8 cellular contexts compared by ENCODE assay signal in the genomic region with DNA sequence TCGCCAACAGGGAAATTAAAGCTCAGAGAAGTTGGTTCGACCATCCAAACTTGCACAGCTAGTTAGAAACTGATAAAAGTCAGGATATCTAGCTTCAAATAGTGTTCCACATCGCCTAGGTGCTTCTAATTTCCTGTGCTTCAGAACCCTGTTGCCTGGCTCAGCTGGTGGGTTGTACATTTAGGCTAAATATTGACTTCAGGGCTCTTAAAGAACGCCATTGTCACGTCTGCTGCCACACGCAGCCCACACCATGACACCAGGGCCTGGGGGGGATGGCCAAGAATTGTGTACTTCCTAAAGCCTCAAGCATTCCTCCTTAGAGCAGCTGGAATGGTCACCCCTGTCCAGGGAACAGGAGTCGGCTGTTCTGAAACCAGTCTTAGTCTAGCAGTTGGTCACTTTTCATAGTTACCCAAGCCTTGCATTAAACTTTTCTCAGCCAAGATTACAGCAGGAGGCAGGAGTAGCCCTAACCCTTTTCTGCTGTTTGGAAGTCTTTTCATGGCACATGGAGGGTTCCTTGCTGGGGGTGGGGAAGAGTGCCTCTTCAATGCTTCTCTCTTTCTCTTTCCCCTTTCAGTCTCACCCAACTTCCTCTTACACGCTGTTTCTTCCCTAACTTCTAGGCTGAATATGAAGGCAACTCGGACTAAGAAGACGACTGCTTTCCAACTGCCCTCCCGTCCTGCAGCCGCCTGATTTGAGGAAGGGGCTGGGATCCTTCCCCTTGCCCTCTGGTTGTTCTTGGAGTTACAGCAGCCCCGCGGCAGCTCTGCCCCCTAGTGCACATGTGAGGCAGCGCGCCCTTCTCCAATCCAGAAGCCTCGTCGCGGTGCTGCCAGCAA. TPM values are rescaled to one million over a fixed set of nuclear protein-coding genes. Genes with fewer than 3 reads are reported as not detected.
DNase-seq lines count a peak whose midpoint lies in the region; ATAC-seq and TF ChIP-seq lines count a peak whose summit lies in the region.

No MANE protein-coding gene starts in this region.

- H3F3A ChIP-seq in DOHH2 (ENCODE audit: control insufficient read depth, insufficient read depth): no peaks in the 10 kb centered on the region

- H4K20me1 ChIP-seq in DOHH2 (ENCODE audit: control insufficient read depth, insufficient read depth, low read depth, low read length): no peaks in the 10 kb centered on the region

- no peaks in the 10 kb centered on the region for H3K36me3 Mint-ChIP-seq in activated naive CD4-positive, alpha-beta T cell treated with anti-CD3 and anti-CD28 coated beads, Interleukin-2, amount 50 U/mL, for 24 hours

- peaks cover 19% of the 10 kb centered on the region for H3K4me1 Mint-ChIP-seq in activated naive CD4-positive, alpha-beta T cell treated with anti-CD3 and anti-CD28 coated beads, Interleukin-2, amount 50 U/mL, for 24 hours

- no peaks in the 10 kb centered on the region for H3K9me3 ChIP-seq in DOHH2 (ENCODE audit: control insufficient read depth, insufficient read depth, low read length)
- no peaks in the 10 kb centered on the region for H3K9me3 ChIP-seq in tibial artery

- no peaks in the 10 kb centered on the region for H3K27me3 Mint-ChIP-seq in activated naive CD4-positive, alpha-beta T cell treated with anti-CD3 and anti-CD28 coated beads, Interleukin-2, amount 50 U/mL, for 24 hours

- H3K27ac Mint-ChIP-seq in activated naive CD4-positive, alpha-beta T cell treated with anti-CD3 and anti-CD28 coated beads, Interleukin-2, amount 50 U/mL, for 24 hours: peak overlapping the region; percentile 94

- peak overlapping the region; percentile 85 for H3K4me2 ChIP-seq in DOHH2 (ENCODE audit: low read length)

- H3K36me3 ChIP-seq in DOHH2 (ENCODE audit: control insufficient read depth, low read length): no peaks in the 10 kb centered on the region
- H3K36me3 ChIP-seq in tibial artery: no peaks in the 10 kb centered on the region

- TF ChIP-seq CTCF in DOHH2 (IDR thresholded peaks at IDR 0.05; ENCODE audit: low read depth, low read length, poor library complexity, severe bottlenecking) (peak; percentile 99), tibial artery (IDR thresholded peaks at IDR 0.05) (peak; percentile 97)

- DNase-seq in Kasumi-1 (lab: John Stamatoyannopoulos, UW) (peak; percentile 86 to 88), SK-N-DZ (ENCODE audit: low spot score) (peak; percentile 64), glomerular visceral epithelial cell (ENCODE audit: extremely low spot score) (peak; percentile 69), nucleus accumbens (lab: John Stamatoyannopoulos, UW) (peak in 55 of 56 donors; percentile 14 to 90 (median 70)), tibial artery (peak; percentile 88 to 90)

- H3K27me3 ChIP-seq in DOHH2 (ENCODE audit: control insufficient read depth, low read length): peaks cover 19% of the 10 kb centered on the region
- H3K27me3 ChIP-seq in tibial artery: no peaks in the 10 kb centered on the region

- H3K4me1 ChIP-seq in DOHH2 (ENCODE audit: control insufficient read depth, low read length) (peaks cover 22% of the 10 kb centered on the region), tibial artery (peaks cover 0 to 25% (median 12%) of the 10 kb centered on the region in 4 donors)

- no peak overlapping the region for H3K27ac ChIP-seq in DOHH2 (ENCODE audit: low read depth, low read length)
- H3K27ac ChIP-seq in tibial artery: peak overlapping the region; percentile 92

- H3K4me3 ChIP-seq in DOHH2 (ENCODE audit: low read length): peak overlapping the region; percentile 73
- H3K4me3 ChIP-seq in tibial artery: peak overlapping the region; percentile 53 to 61

- no peaks in the 10 kb centered on the region for H3K9me2 ChIP-seq in DOHH2 (replicated peaks; ENCODE audit: control insufficient read depth, low read length)

- no peaks in the 10 kb centered on the region for H3K9me3 Mint-ChIP-seq in activated naive CD4-positive, alpha-beta T cell treated with anti-CD3 and anti-CD28 coated beads, Interleukin-2, amount 50 U/mL, for 24 hours

- no peak for ATAC-seq in HG03025 (IDR thresholded peaks at IDR 0.05; ENCODE audit: low FRiP score, unreplicated experiment)

- intact Hi-C loops in tibial artery (cut with DNase I; ENCODE audit: low total_unique reads): no loop called here

- H3K79me2 ChIP-seq in DOHH2 (ENCODE audit: control insufficient read depth, low read length): no peaks in the 10 kb centered on the region

- peak overlapping the region; percentile 96 for H3K4me3 Mint-ChIP-seq in activated naive CD4-positive, alpha-beta T cell treated with anti-CD3 and anti-CD28 coated beads, Interleukin-2, amount 50 U/mL, for 24 hours

RNA-seq across cellular contexts. Expression of a gene that starts 17.1 kb away (rescaled TPM):
- polyA plus RNA-seq in SK-N-DZ (2014; cell fraction: cytosol; rRNA removed): 2.0 and 2.5 TPM in 2 replicates
- polyA plus RNA-seq in SK-N-DZ (2014; cell fraction: nucleus; rRNA removed): 9.7 and 20.3 TPM in 2 replicates
